Comparison of ENCODE assay signal across 8 cellular contexts in the genomic region with DNA sequence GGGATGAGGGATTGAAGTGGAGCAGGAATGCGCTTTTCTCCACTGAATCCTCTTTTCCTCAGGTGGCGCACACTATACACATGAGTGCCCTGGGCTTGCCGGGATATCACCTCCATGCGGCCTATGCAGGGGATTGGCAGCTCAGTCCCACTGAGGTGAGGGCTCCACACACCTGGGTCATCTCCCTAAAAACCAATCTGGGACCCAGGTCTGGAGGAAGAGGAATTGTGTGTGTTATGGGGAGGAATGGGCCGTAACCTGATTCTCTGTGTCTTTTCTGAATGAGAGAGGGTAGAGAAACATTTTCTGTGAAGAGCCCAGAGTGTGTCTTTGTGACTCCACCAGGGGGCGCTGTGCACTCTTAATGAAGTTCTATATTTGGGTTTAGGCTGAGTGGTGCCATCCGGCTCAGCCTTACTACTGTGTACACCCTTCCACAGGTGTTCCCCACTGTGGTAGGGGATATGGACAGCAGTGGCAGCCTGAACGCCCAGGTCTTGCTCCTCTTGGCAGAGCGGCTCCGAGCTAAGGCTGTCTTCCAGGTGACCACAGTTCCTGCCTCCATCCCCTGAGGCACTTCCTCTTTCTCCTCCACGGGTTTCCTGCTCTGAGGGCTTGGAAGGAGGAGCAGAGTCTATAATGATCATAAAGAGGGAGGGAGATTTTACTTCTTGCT. TPM values are rescaled to one million over a fixed set of nuclear protein-coding genes. Genes with fewer than 3 reads are reported as not detected.
DNase-seq lines count a peak whose midpoint lies in the region; ATAC-seq lines count a peak whose summit lies in the region.

No MANE protein-coding gene starts in this region.

- H3K4me1 ChIP-seq in SJSA1 (replicated peaks), result peaks cover 16% of the 10 kb centered on the region

- H3K36me3 ChIP-seq in SJSA1, result peaks cover 25% of the 10 kb centered on the region

- H3K27ac ChIP-seq in SJSA1, result no peak overlapping the region

- peak; percentile 85 for DNase-seq in COLO668 (lab: John Stamatoyannopoulos, UW; ENCODE audit: unreplicated experiment)
- peak; percentile 86 for DNase-seq in MV-4-11 (lab: John Stamatoyannopoulos, UW)
- DNase-seq in SJSA1 (ENCODE audit: low read depth in 1 of 2, low spot score in 2 of 2), result peak; percentile 62 to 79
- peak; percentile 88 for DNase-seq in activated naive CD4-positive, alpha-beta T cell treated with Interleukin-2 at 50 U/mL for 16 hours
- peak; percentile 82 for DNase-seq in germinal center (ENCODE audit: low spot score)
- peak in 54 of 56 donors; percentile 18 to 92 (median 64) for DNase-seq in nucleus accumbens (lab: John Stamatoyannopoulos, UW)
- peak; percentile 48 for DNase-seq in stromal cell of bone marrow (ENCODE audit: low read depth)

- H3K4me3 ChIP-seq in SJSA1, result no peak overlapping the region

- H3K27me3 ChIP-seq in SJSA1 (replicated peaks), result no peaks in the 10 kb centered on the region

- H3K9me3 ChIP-seq in SJSA1 (replicated peaks), result no peaks in the 10 kb centered on the region

- peak; percentile 31 for ATAC-seq in GM21825 (IDR thresholded peaks at IDR 0.05; ENCODE audit: unreplicated experiment)

RNA-seq across cellular contexts. Expression of gene TOMM40L, which starts 1.5 kb away (rescaled TPM):
- total RNA-seq in SJSA1 (2014; rRNA removed; shearing (Covaris generic)), result 8.4 and 9.4 TPM in 2 replicates

RNA-seq across cellular contexts. Expression of gene APOA2, which starts 3.9 kb away (rescaled TPM):
- not detected in 2 replicates for total RNA-seq in SJSA1 (2014; rRNA removed; shearing (Covaris generic))

RNA-seq across cellular contexts. Expression of gene NR1I3, which starts 10.7 kb away (rescaled TPM):
- not detected in 2 replicates for total RNA-seq in SJSA1 (2014; rRNA removed; shearing (Covaris generic))

RNA-seq across cellular contexts. Expression of gene FCER1G, which starts 12.2 kb away (rescaled TPM):
- 1.1 TPM in 1 of 2 replicates, not detected in the other for total RNA-seq in SJSA1 (2014; rRNA removed; shearing (Covaris generic))

RNA-seq across cellular contexts. Expression of gene NDUFS2, which starts 25.2 kb away (rescaled TPM):
- total RNA-seq in SJSA1 (2014; rRNA removed; shearing (Covaris generic)), result 76.2 and 84.7 TPM in 2 replicates
